ENCODE assay signal across 16 cellular contexts in the genomic region with DNA sequence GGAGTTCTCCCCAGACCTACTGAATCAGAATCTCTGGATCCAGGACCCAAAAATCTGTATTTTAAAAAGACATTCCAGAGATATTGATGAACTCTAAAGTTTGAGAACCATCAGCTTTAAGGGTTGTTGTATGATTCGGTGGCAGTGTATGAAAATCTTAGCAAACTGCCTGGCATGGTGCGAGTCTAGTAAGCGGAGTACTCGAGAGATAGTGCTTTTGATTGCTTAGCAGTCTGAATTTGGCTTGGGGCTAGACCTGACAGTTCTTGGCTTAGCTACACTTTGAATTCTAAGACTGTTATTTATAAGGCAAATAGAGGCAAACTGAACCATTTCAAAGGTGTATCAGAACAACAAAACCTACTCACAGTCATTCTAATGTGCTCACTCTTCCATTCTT.
A peak's percentile ranks its signal among the peaks of the same experiment; 100 is the strongest.
DNase-seq lines count a peak whose midpoint lies in the region; ATAC-seq, FAIRE-seq and TF ChIP-seq lines count a peak whose summit lies in the region.
"Had no signal": no experiment of that assay in that cellular context is flagged by ENCODE, and none has a peak within 500 bp of the region (broad histone marks: within the 10 kb centered on the region; RNA-seq: fewer than 3 reads in every experiment).

No MANE protein-coding gene starts in this region.

- H3K4me3 Mint-ChIP-seq in stimulated activated naive B cell treated with anti-CD40 and anti-IgM and Interleukin-4, amounts not matched to agents 10 μg/mL and 1 μg/mL and 100 μg/mL, for 72 hours, result no peak overlapping the region
- H3K4me3 Mint-ChIP-seq: GM23338 had no signal

- H3K36me3 Mint-ChIP-seq in stimulated activated naive B cell treated with anti-CD40 and anti-IgM and Interleukin-4, amounts not matched to agents 10 μg/mL and 1 μg/mL and 100 μg/mL, for 72 hours, result peaks cover 41 to 48% of the 10 kb centered on the region in 2 donors

- peak overlapping the region; percentile 10 for H3K27ac Mint-ChIP-seq in stimulated activated naive B cell treated with anti-CD40 and anti-IgM and Interleukin-4, amounts not matched to agents 10 μg/mL and 1 μg/mL and 100 μg/mL, for 72 hours
- H3K27ac Mint-ChIP-seq: GM23338 had no signal

- H3K9me3 Mint-ChIP-seq in stimulated activated naive B cell treated with anti-CD40 and anti-IgM and Interleukin-4, amounts not matched to agents 10 μg/mL and 1 μg/mL and 100 μg/mL, for 72 hours, result peaks cover 6 to 7% of the 10 kb centered on the region in 2 donors
- H3K9me3 Mint-ChIP-seq: GM23338 had no signal

- TF ChIP-seq POLR2A in H54 (IDR thresholded peaks at IDR 0.05; ENCODE audit: low read depth, low read length), result no peak

- H3K27me3 Mint-ChIP-seq in stimulated activated naive B cell treated with anti-CD40 and anti-IgM and Interleukin-4, amounts not matched to agents 10 μg/mL and 1 μg/mL and 100 μg/mL, for 72 hours, result no peaks in the 10 kb centered on the region
- H3K27me3 Mint-ChIP-seq: CD4-positive, alpha-beta memory T cell had no signal

- ATAC-seq in left ventricle myocardium superior (peak; percentile 64), HG02884 (IDR thresholded peaks at IDR 0.05; ENCODE audit: unreplicated experiment) (no peak), esophagus mucosa (no peak)
- no peak for ATAC-seq in stimulated activated naive B cell treated with anti-CD40 and anti-IgM and Interleukin-4, amounts not matched to agents 10 μg/mL and 1 μg/mL and 100 μg/mL, for 72 hours (replicated peaks)
- ATAC-seq: A549, GM23338 had no signal

- intact Hi-C loops in left ventricle myocardium superior (cut with micrococcal nuclease), result no loop called here

- in situ Hi-C loops in GM13976 (cut with MboI; ENCODE audit: low sequenced_read_pairs, unreplicated experiment), result no loop called here

- TF ChIP-seq CTCF in GM13976 (IDR thresholded peaks at IDR 0.05; ENCODE audit: borderline replicate concordance, control extremely low read depth, extremely low read depth, insufficient read depth, missing control alignments), result peak; percentile 3

- peak; percentile 20 for FAIRE-seq in H54 (lab: Jason Lieb, UNC)
- FAIRE-seq: A549, D721Med, G401.6, GM12891 had no signal

- peaks cover 8 to 10% of the 10 kb centered on the region in 2 donors for H3K4me1 Mint-ChIP-seq in stimulated activated naive B cell treated with anti-CD40 and anti-IgM and Interleukin-4, amounts not matched to agents 10 μg/mL and 1 μg/mL and 100 μg/mL, for 72 hours

- DNase-seq in GM13976 (ENCODE audit: low spot score) (no peak), H54 (ENCODE audit: insufficient read length, low spot score) (no peak), left ventricle myocardium superior (no peak)
- DNase-seq in stimulated activated naive B cell treated with anti-CD40 and anti-IgM and Interleukin-4, amounts not matched to agents 10 μg/mL and 1 μg/mL and 100 μg/mL, for 72 hours, result no peak
- DNase-seq: BE2C; CD4-positive, alpha-beta memory T cell; DMS153; DMS79 treated with DMSO at 0.1 percent for 48 hours; EL had no signal
